ENCODE assay signal across 9 cellular contexts in the genomic region with DNA sequence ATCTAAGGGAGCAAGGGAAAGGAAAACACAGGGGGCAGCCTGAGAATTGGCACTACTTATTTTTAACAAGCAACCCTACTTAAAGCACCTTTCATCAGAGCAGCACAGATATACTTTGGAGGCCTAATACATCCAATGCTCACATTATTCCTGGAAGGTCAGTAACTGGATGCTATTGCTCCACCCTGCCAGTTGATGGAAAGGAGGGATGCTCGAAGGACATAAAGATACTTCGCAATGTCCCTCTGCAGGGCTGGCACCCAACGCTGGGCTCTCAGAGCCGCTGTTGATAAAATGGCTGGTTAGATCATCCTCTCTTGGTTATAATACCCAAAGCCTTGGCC.
DNase-seq lines count a peak whose midpoint lies in the region; ATAC-seq, FAIRE-seq and TF ChIP-seq lines count a peak whose summit lies in the region.
"Had no signal": no experiment of that assay in that cellular context is flagged by ENCODE, and none has a peak within 500 bp of the region (broad histone marks: within the 10 kb centered on the region; RNA-seq: fewer than 3 reads in every experiment).

No MANE protein-coding gene starts in this region.

- no peak overlapping the region for H3K4me3 ChIP-seq in endothelial cell of umbilical vein (replicated peaks in 1 of 3; ENCODE audit: insufficient read depth in 1 of 3, low read depth in 1 of 3, low read length in 3 of 3)

- DNase-seq in Right ventricle myocardium inferior (ENCODE audit: missing footprints) (no peak), cardiac septum (ENCODE audit: low spot score) (no peak), endothelial cell of umbilical vein (ENCODE audit: low read depth, low spot score) (no peak), neural crest cell (ENCODE audit: low read depth, low spot score) (no peak), NCI-H82 (lab: John Stamatoyannopoulos, UW) (no peak), mesenteric fat pad (ENCODE audit: low spot score) (no peak)
- DNase-seq in stimulated activated CD4-positive, alpha-beta T cell treated with anti-CD3 and anti-CD28 coated beads, Interleukin-2, amount 100 ng/mL, for 48 hours: no peak
- no peak for DNase-seq in stimulated activated CD4-positive, alpha-beta T cell treated with anti-CD3 and anti-CD28 coated beads, Interleukin-1b, Interleukin-23, amount 100 ng/mL, for 48 hours

- dilution Hi-C loops in endothelial cell of umbilical vein (cut with MboI; ENCODE audit: extremely low pct_ligation_motif_present, low sequenced_read_pairs): no loop called here

- TSS peak; percentile 91 for BruUV-seq in endothelial cell of umbilical vein (replicated peaks; lab: Mats Ljungman, UMichigan)

- H3K4me2 ChIP-seq in endothelial cell of umbilical vein (ENCODE audit: insufficient read depth, low read length): peak overlapping the region; percentile 12

- no peak overlapping the region for H3K9ac ChIP-seq in endothelial cell of umbilical vein (replicated peaks; ENCODE audit: extremely low read depth, insufficient read depth, low read length)

- TF ChIP-seq POLR2A in endothelial cell of umbilical vein (IDR thresholded peaks at IDR 0.05; ENCODE audit: low read depth, low read length): no peak

- no peak for FAIRE-seq in endothelial cell of umbilical vein (lab: Jason Lieb, UNC)

- peak overlapping the region; percentile 98 for H3K27ac Mint-ChIP-seq in neural crest cell (ENCODE audit: unreplicated experiment)
- H3K27ac Mint-ChIP-seq: dendritic cell treated with granulocyte-macrophage colony-stimulating factor and Interleukin-4, amounts not matched to agents 40 ng/mL and 50 ng/mL, for 4 days had no signal

- no peaks in the 10 kb centered on the region for H3K9me1 ChIP-seq in endothelial cell of umbilical vein (replicated peaks; ENCODE audit: control insufficient read depth, extremely low read depth, insufficient read depth, low read length)

- TF ChIP-seq CTCF in endothelial cell of umbilical vein (IDR thresholded peaks at IDR 0.05; ENCODE audit: extremely low read depth in 1 of 2, insufficient read depth in 1 of 2, low read depth in 1 of 2, low read length in 2 of 2) (no peak), neural crest cell (conservative IDR thresholded peaks at IDR 0.05) (no peak)

- H3K27me3 Mint-ChIP-seq in neural crest cell (ENCODE audit: low read depth): no peaks in the 10 kb centered on the region
- H3K27me3 Mint-ChIP-seq: dendritic cell treated with granulocyte-macrophage colony-stimulating factor and Interleukin-4, amounts not matched to agents 40 ng/mL and 50 ng/mL, for 4 days had no signal

- H3K4me3 Mint-ChIP-seq in neural crest cell: peak overlapping the region; percentile 47
- H3K4me3 Mint-ChIP-seq: dendritic cell treated with granulocyte-macrophage colony-stimulating factor and Interleukin-4, amounts not matched to agents 40 ng/mL and 50 ng/mL, for 4 days had no signal

- H3K79me2 ChIP-seq in endothelial cell of umbilical vein (ENCODE audit: control insufficient read depth, insufficient read depth, low read length): no peaks in the 10 kb centered on the region

- peak; percentile 8 for ATAC-seq in Right ventricle myocardium inferior

- H3K9me3 Mint-ChIP-seq in neural crest cell: peaks cover 8% of the 10 kb centered on the region
- H3K9me3 Mint-ChIP-seq: dendritic cell treated with granulocyte-macrophage colony-stimulating factor and Interleukin-4, amounts not matched to agents 40 ng/mL and 50 ng/mL, for 4 days had no signal

- peaks cover 37% of the 10 kb centered on the region for H3K4me1 ChIP-seq in endothelial cell of umbilical vein (ENCODE audit: control insufficient read depth, extremely low read depth, insufficient read depth, low read length)

- H3K27ac ChIP-seq in endothelial cell of umbilical vein (ENCODE audit: insufficient read depth, low read depth, low read length): peak overlapping the region; percentile 58

- H4K20me1 ChIP-seq in endothelial cell of umbilical vein (replicated peaks; ENCODE audit: control insufficient read depth, extremely low read depth, insufficient read depth, low read length): no peaks in the 10 kb centered on the region

- H3K9me3 ChIP-seq in endothelial cell of umbilical vein (replicated peaks; ENCODE audit: control insufficient read depth, insufficient read depth, low read length): no peaks in the 10 kb centered on the region

- no peaks in the 10 kb centered on the region for H3K36me3 ChIP-seq in endothelial cell of umbilical vein (ENCODE audit: control insufficient read depth in 2 of 2, extremely low read depth in 1 of 2, insufficient read depth in 2 of 2, low read length in 2 of 2)

- peaks cover 2% of the 10 kb centered on the region for H3K36me3 Mint-ChIP-seq in neural crest cell (ENCODE audit: low read depth)

- H2AFZ ChIP-seq in endothelial cell of umbilical vein (ENCODE audit: low read depth, low read length): no peak overlapping the region

- H3K27me3 ChIP-seq in endothelial cell of umbilical vein (ENCODE audit: control insufficient read depth in 2 of 2, insufficient read depth in 2 of 2, low read length in 2 of 2): no peaks in the 10 kb centered on the region

- intact Hi-C loops in Right ventricle myocardium inferior (cut with DNase I) (no loop called here), cardiac septum (cut with DNase I) (loop anchor here (5.0 kb wide), 1 partner anchor 165 kb away; no protein-coding TSS in a partner anchor), endothelial cell of umbilical vein (cut with micrococcal nuclease) (loop anchor here (1.0 to 10.0 kb wide), 2 partner anchors 19 to 413 kb away; a partner anchor contains a TSS)

- POLR2A ChIA-PET in endothelial cell of umbilical vein (lab: Charles Lee): no interaction called here

- CTCF ChIA-PET in endothelial cell of umbilical vein (lab: Charles Lee): no interaction called here

- H3K4me1 Mint-ChIP-seq in neural crest cell: peaks cover 30% of the 10 kb centered on the region

TF ChIP-seq in endothelial cell of umbilical vein, 7 proteins besides CTCF, POLR2A, EP300 and RAD21:
- TF ChIP-seq GATA2 (IDR thresholded peaks at IDR 0.05; ENCODE audit: insufficient read depth, insufficient read length, low read depth, low read length) (no peak), FOS (IDR thresholded peaks at IDR 0.05; ENCODE audit: borderline replicate concordance, insufficient read depth, low read length) (no peak)
